In genomic region chr17:57834146-57834741, GRCh38 we compare ENCODE assay signal across 9 cellular contexts. TPM values are rescaled to one million over a fixed set of nuclear protein-coding genes. Genes with fewer than 3 reads are reported as not detected.
A peak's percentile ranks its signal among the peaks of the same experiment; 100 is the strongest.
DNase-seq lines count a peak whose midpoint lies in the region; ATAC-seq and TF ChIP-seq lines count a peak whose summit lies in the region.
"Had no signal": no experiment of that assay in that cellular context is flagged by ENCODE, and none has a peak within 500 bp of the region (broad histone marks: within the 10 kb centered on the region; RNA-seq: fewer than 3 reads in every experiment).

No MANE protein-coding gene starts in this region.

- no peaks in the 10 kb centered on the region for H3K27me3 ChIP-seq in heart left ventricle

- peaks cover 0 to 53% (median 20%) of the 10 kb centered on the region in 12 donors for H3K4me1 ChIP-seq in heart left ventricle

- H3K4me1 Mint-ChIP-seq in activated CD8-positive, alpha-beta memory T cell treated with anti-CD3 and anti-CD28 coated beads, Interleukin-2, amount 10 ng/mL, durations not matched to agents 7 days and 5 days: peaks cover 4% of the 10 kb centered on the region
- H3K4me1 Mint-ChIP-seq: activated B cell treated with CpG ODN at 0.5 μM for 24 hours had no signal

- H3K4me3 ChIP-seq in heart left ventricle: peak overlapping the region in 1 of 12 donors; percentile 52

- H3K9me3 ChIP-seq in heart left ventricle: no peaks in the 10 kb centered on the region

- H3K27ac Mint-ChIP-seq in activated CD8-positive, alpha-beta memory T cell treated with anti-CD3 and anti-CD28 coated beads, Interleukin-2, amount 10 ng/mL, durations not matched to agents 7 days and 5 days: peak overlapping the region; percentile 48
- H3K27ac Mint-ChIP-seq: activated B cell treated with CpG ODN at 0.5 μM for 24 hours had no signal

- intact Hi-C loops in heart left ventricle (cut with DNase I): loop anchor here (2.0 to 10.0 kb wide), 14 partner anchors 17 to 709 kb away; partner anchors contain the start of genes CCDC182 (in 1 of the 10), MRPS23 (in 1 of the 10) and MSI2 (in 1 of the 10)

- peaks cover 5% of the 10 kb centered on the region for H3K36me3 Mint-ChIP-seq in activated CD8-positive, alpha-beta memory T cell treated with anti-CD3 and anti-CD28 coated beads, Interleukin-2, amount 10 ng/mL, durations not matched to agents 7 days and 5 days

- no peaks in the 10 kb centered on the region for H3K27me3 Mint-ChIP-seq in activated CD8-positive, alpha-beta memory T cell treated with anti-CD3 and anti-CD28 coated beads, Interleukin-2, amount 10 ng/mL, durations not matched to agents 7 days and 5 days
- H3K27me3 Mint-ChIP-seq: activated B cell treated with CpG ODN at 0.5 μM for 24 hours had no signal

- TF ChIP-seq CTCF in heart left ventricle (IDR thresholded peaks at IDR 0.05): no peak

- peak; percentile 71 for ATAC-seq in activated CD8-positive, alpha-beta memory T cell treated with anti-CD3 and anti-CD28 coated beads, Interleukin-2, amount 10 ng/mL, durations not matched to agents 7 days and 5 days
- ATAC-seq in SK-N-SH treated with all-trans-retinoic acid at 6 μM for 48 hours (peak; percentile 57), heart left ventricle (peak; percentile 65 to 83 (median 78)), HG03095 (IDR thresholded peaks at IDR 0.05; ENCODE audit: unreplicated experiment) (no peak), HG03025 (IDR thresholded peaks at IDR 0.05; ENCODE audit: low FRiP score, unreplicated experiment) (no peak)

- WGBS in heart left ventricle, 4 donors: 49 to 62% (median 61%) methylated on average over 13 of the region's 13 CpGs

- peaks cover 0 to 24% (median 18%) of the 10 kb centered on the region in 9 donors for H3K36me3 ChIP-seq in heart left ventricle

- CTCF ChIA-PET in activated CD8-positive, alpha-beta memory T cell treated with anti-CD3 and anti-CD28 coated beads, Interleukin-2, amount 10 ng/mL, durations not matched to agents 7 days and 5 days (lab: Charles Lee): interaction anchor here (0.6 to 4.5 kb wide), 28 partner anchors 8 to 727 kb away, joined by 3 to 37 read pairs (median 5); partner anchors contain the start of gene MRPS23

- H3K4me3 Mint-ChIP-seq in activated CD8-positive, alpha-beta memory T cell treated with anti-CD3 and anti-CD28 coated beads, Interleukin-2, amount 10 ng/mL, durations not matched to agents 7 days and 5 days: no peak overlapping the region
- H3K4me3 Mint-ChIP-seq: activated B cell treated with CpG ODN at 0.5 μM for 24 hours had no signal

- H3K27ac ChIP-seq in heart left ventricle: peak overlapping the region; percentile 42 to 95 (median 82)

- no peaks in the 10 kb centered on the region for H3K9me3 Mint-ChIP-seq in activated CD8-positive, alpha-beta memory T cell treated with anti-CD3 and anti-CD28 coated beads, Interleukin-2, amount 10 ng/mL, durations not matched to agents 7 days and 5 days (ENCODE audit: low read depth)
- H3K9me3 Mint-ChIP-seq: activated B cell treated with CpG ODN at 0.5 μM for 24 hours had no signal

- DNase-seq in activated CD8-positive, alpha-beta memory T cell treated with anti-CD3 and anti-CD28 coated beads, Interleukin-2, amount 10 ng/mL, durations not matched to agents 7 days and 5 days: peak; percentile 62
- no peak for DNase-seq in activated CD8-positive, alpha-beta memory T cell treated with anti-CD3 and anti-CD28 coated beads, Interleukin-2, amount 50 U/mL, for 4 hours
- peak in 4 of 5 donors; percentile 27 to 91 (median 71) for DNase-seq in heart left ventricle
- peak; percentile 63 for DNase-seq in superior temporal gyrus (ENCODE audit: extremely low spot score)
- DNase-seq in HuH-7 (ENCODE audit: low spot score): no peak
- DNase-seq: activated B cell treated with CpG ODN at 0.5 μM for 24 hours had no signal

- peak in 1 of 2 donors; percentile 17 for TF ChIP-seq POLR2A in heart left ventricle (IDR thresholded peaks at IDR 0.05)

TF ChIP-seq in SK-N-SH treated with all-trans-retinoic acid at 6 μM for 48 hours, 23 proteins besides CTCF, POLR2A, EP300 and RAD21:
- TF ChIP-seq ISL1 (CRISPR knock-in tag; IDR thresholded peaks at IDR 0.05): no peak
- TF ChIP-seq OSR1 (CRISPR knock-in tag; IDR thresholded peaks at IDR 0.05): no peak
- TF ChIP-seq PATZ1 (CRISPR knock-in tag; IDR thresholded peaks at IDR 0.05; ENCODE audit: borderline replicate concordance): no peak
- TF ChIP-seq GLIS3 (CRISPR knock-in tag; IDR thresholded peaks at IDR 0.05): no peak
- no peak for TF ChIP-seq RARB (CRISPR knock-in tag; IDR thresholded peaks at IDR 0.05)
- TF ChIP-seq BACH2 (CRISPR knock-in tag; IDR thresholded peaks at IDR 0.05; ENCODE audit: borderline replicate concordance): no peak
- no peak for TF ChIP-seq SNAI2 (CRISPR knock-in tag; IDR thresholded peaks at IDR 0.05)
- TF ChIP-seq TCF4 (CRISPR knock-in tag; IDR thresholded peaks at IDR 0.05; ENCODE audit: borderline replicate concordance): no peak
- TF ChIP-seq ARNTL (CRISPR knock-in tag; IDR thresholded peaks at IDR 0.05; ENCODE audit: borderline replicate concordance, low read depth): no peak
- no peak for TF ChIP-seq TSHZ2 (CRISPR knock-in tag; IDR thresholded peaks at IDR 0.05)
- no peak for TF ChIP-seq ZNF70 (CRISPR knock-in tag; IDR thresholded peaks at IDR 0.05)
- no peak for TF ChIP-seq ZNF8 (CRISPR knock-in tag; IDR thresholded peaks at IDR 0.05)
- TF ChIP-seq ZFP30 (CRISPR knock-in tag; IDR thresholded peaks at IDR 0.05): no peak
- no peak for TF ChIP-seq TOX (CRISPR knock-in tag; IDR thresholded peaks at IDR 0.05; ENCODE audit: borderline replicate concordance)
- no peak for TF ChIP-seq ZNF565 (CRISPR knock-in tag; conservative IDR thresholded peaks at IDR 0.05; ENCODE audit: low read depth)
- TF ChIP-seq ZC3H10 (CRISPR knock-in tag; IDR thresholded peaks at IDR 0.05): no peak
TF ChIP-seq in SK-N-SH treated with all-trans-retinoic acid at 6 μM for 48 hours: peak in this region for 0.

RNA-seq across cellular contexts. Expression of gene MRPS23, which starts 15.6 kb away (rescaled TPM):
- total RNA-seq in activated CD8-positive, alpha-beta memory T cell treated with anti-CD3 and anti-CD28 coated beads, Interleukin-2, amount 10 ng/mL, durations not matched to agents 7 days and 5 days: 10 to 100 TPM; 39.4 to 49.4 TPM
- total RNA-seq in heart left ventricle: 10 to 100 TPM; 44.6 to 99.3 (median 71.8) TPM
- polyA plus RNA-seq in heart left ventricle: 100 to 1,000 TPM in 1 of 2 donors, 10 to 100 TPM in 1; 23.9 to 207 TPM

Comparison
In these comparisons a context has a peak if more than half of its experiments do, and no peak if none do; other contexts are left out.
1. DNase-seq: peak in activated CD8-positive, alpha-beta memory T cell treated with anti-CD3 and anti-CD28 coated beads, Interleukin-2, amount 10 ng/mL, durations not matched to agents 7 days and 5 days (single experiment), heart left ventricle (4 of 5) and superior temporal gyrus (single experiment); none in activated CD8-positive, alpha-beta memory T cell treated with anti-CD3 and anti-CD28 coated beads, Interleukin-2, amount 50 U/mL, for 4 hours (single experiment) and HuH-7 (single experiment).
2. ATAC-seq: peak in activated CD8-positive, alpha-beta memory T cell treated with anti-CD3 and anti-CD28 coated beads, Interleukin-2, amount 10 ng/mL, durations not matched to agents 7 days and 5 days (single experiment), SK-N-SH treated with all-trans-retinoic acid at 6 μM for 48 hours (single experiment) and heart left ventricle (4 of 4); none in HG03095 (single experiment) and HG03025 (single experiment).